Comparison of ENCODE assay signal across 8 cellular contexts in the genomic region with DNA sequence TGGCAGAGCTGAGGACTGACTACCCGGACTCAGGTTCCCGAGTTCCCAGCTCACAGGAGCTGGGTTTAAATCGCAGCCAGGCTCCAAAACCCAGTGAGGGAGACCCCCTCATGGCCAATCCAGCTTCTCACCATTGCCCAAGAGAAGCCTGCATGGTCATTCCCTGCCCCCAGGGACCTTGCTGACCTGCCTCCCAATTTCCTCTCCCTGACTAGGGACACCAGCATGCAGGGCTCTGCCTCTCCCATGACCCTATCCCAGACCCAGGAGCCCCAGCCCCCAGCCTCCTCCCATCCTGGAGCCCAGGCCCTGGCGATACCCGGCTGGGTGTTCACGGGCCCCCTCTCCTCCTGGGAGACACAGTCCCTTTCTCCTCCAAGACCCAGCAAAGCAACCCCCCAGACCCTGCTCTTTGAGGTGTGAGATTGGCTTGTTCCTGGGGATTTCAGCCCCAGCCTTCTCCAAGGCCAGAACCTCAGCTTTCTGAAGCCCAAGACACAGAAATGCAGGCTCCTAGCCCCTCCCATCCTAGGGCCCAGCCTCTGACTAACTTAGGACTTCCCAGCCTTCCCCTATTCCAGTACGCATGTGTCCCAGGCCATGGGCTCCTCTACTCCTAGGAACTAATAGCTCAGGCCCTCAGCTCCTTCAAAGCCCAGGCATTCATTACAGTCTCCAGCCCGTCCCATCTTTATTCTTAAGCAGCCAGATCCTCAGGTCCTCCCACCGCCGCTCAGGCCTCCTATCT. TPM values are rescaled to one million over a fixed set of nuclear protein-coding genes. Genes with fewer than 3 reads are reported as not detected.
DNase-seq lines count a peak whose midpoint lies in the region; ATAC-seq and TF ChIP-seq lines count a peak whose summit lies in the region.

No MANE protein-coding gene starts in this region.

- H3K9me2 ChIP-seq in neural cell (ENCODE audit: insufficient read depth, low read length), result no peaks in the 10 kb centered on the region

- peak overlapping the region; percentile 94 for H3K4me3 ChIP-seq in BLaER1
- H3K4me3 ChIP-seq in HL-60 (replicated peaks; ENCODE audit: insufficient read depth, low read length), result peak overlapping the region; percentile 82
- H3K4me3 ChIP-seq in fibroblast of the aortic adventitia (ENCODE audit: low read depth, low read length), result peak overlapping the region; percentile 93
- H3K4me3 ChIP-seq in neural cell (ENCODE audit: low read length), result peak overlapping the region; percentile 78

- H2AFZ ChIP-seq in neural cell (ENCODE audit: low read depth, low read length), result peak overlapping the region; percentile 46

- peak overlapping the region; percentile 95 for H3K27ac Mint-ChIP-seq in WTC11

- peaks cover 24% of the 10 kb centered on the region for H3K36me3 Mint-ChIP-seq in WTC11

- POLR2A ChIA-PET in WTC11 (lab: Charles Lee), result interaction anchor here (0.5 to 2.1 kb wide), 4 partner anchors 21 to 538 kb away, joined by 3 to 10 read pairs (median 5); no protein-coding TSS in a partner anchor

- no peaks in the 10 kb centered on the region for H3K27me3 Mint-ChIP-seq in WTC11 (ENCODE audit: low read depth)

- H3K4me2 ChIP-seq in BLaER1 (peak overlapping the region; percentile 99), neural cell (ENCODE audit: low read length) (peak overlapping the region; percentile 59)

- no peaks in the 10 kb centered on the region for H3K9me3 ChIP-seq in BLaER1
- H3K9me3 ChIP-seq in neural cell (ENCODE audit: low read length), result no peaks in the 10 kb centered on the region

- peaks cover 34% of the 10 kb centered on the region for H3K36me3 ChIP-seq in BLaER1
- no peaks in the 10 kb centered on the region for H3K36me3 ChIP-seq in neural cell (ENCODE audit: insufficient read depth, low read length)

- peak overlapping the region; percentile 93 for H3K9ac ChIP-seq in BLaER1
- H3K9ac ChIP-seq in neural cell (ENCODE audit: low read length), result peak overlapping the region; percentile 87

- H3K9me3 Mint-ChIP-seq in WTC11, result no peaks in the 10 kb centered on the region

- peak in 1 of 2 experiments; percentile 51 for DNase-seq in HL-60 (ENCODE audit: low read depth in 1 of 2, low spot score in 1 of 2)
- no peak for DNase-seq in WTC11 (ENCODE audit: low spot score)
- DNase-seq in fibroblast of the aortic adventitia (ENCODE audit: low read depth), result peak; percentile 84
- no peak for DNase-seq in activated CD4-positive, CD25-positive, alpha-beta regulatory T cell (lab: John Stamatoyannopoulos, UW)

- peaks cover 66% of the 10 kb centered on the region for H3K4me1 ChIP-seq in BLaER1

- no peaks in the 10 kb centered on the region for H3K27me3 ChIP-seq in BLaER1
- H3K27me3 ChIP-seq in HL-60 (ENCODE audit: insufficient read depth, poor library complexity, severe bottlenecking), result no peaks in the 10 kb centered on the region
- no peaks in the 10 kb centered on the region for H3K27me3 ChIP-seq in neural cell (ENCODE audit: insufficient read depth, low read depth, low read length)

- TF ChIP-seq EP300 in neural cell (conservative IDR thresholded peaks at IDR 0.05; ENCODE audit: poor library complexity, severe bottlenecking), result no peak

- peak; percentile 10 for ATAC-seq in WTC11
- no peak for ATAC-seq in HG03432 (IDR thresholded peaks at IDR 0.05; ENCODE audit: unreplicated experiment)
- ATAC-seq in GM19351 (IDR thresholded peaks at IDR 0.05; ENCODE audit: unreplicated experiment), result no peak

- H3K4me1 Mint-ChIP-seq in WTC11, result peaks cover 33% of the 10 kb centered on the region

- TF ChIP-seq RAD21 in neural cell (conservative IDR thresholded peaks at IDR 0.05), result no peak

- TF ChIP-seq CTCF in HL-60 (IDR thresholded peaks at IDR 0.05; ENCODE audit: insufficient read depth, low read length) (no peak), WTC11 (IDR thresholded peaks at IDR 0.05) (no peak), fibroblast of the aortic adventitia (IDR thresholded peaks at IDR 0.05; ENCODE audit: insufficient read depth, low read length) (no peak), neural cell (IDR thresholded peaks at IDR 0.05; ENCODE audit: poor library complexity, severe bottlenecking) (no peak)

- H3K79me2 ChIP-seq in neural cell (replicated peaks; ENCODE audit: insufficient read depth, low read length), result peaks cover 21% of the 10 kb centered on the region

- CTCF ChIA-PET in WTC11 (lab: Charles Lee), result interaction anchor here (0.9 to 3.4 kb wide), 19 partner anchors 8 to 218 kb away, joined by 3 to 60 read pairs (median 11); partner anchors contain the start of genes CGB2, CGB7, DHDH and LHB

- H3K27ac ChIP-seq in BLaER1, result peak overlapping the region; percentile 86
- peak overlapping the region; percentile 88 for H3K27ac ChIP-seq in HL-60 (replicated peaks)
- H3K27ac ChIP-seq in neural cell (ENCODE audit: low read length), result peak overlapping the region; percentile 79

- peak overlapping the region; percentile 99 for H3K4me3 Mint-ChIP-seq in WTC11

- peaks cover 4% of the 10 kb centered on the region for H3F3A ChIP-seq in neural cell (ENCODE audit: insufficient read depth, low read length, poor library complexity, severe bottlenecking)

- H4K20me1 ChIP-seq in BLaER1, result peaks cover 27% of the 10 kb centered on the region
- H4K20me1 ChIP-seq in neural cell (ENCODE audit: insufficient read depth), result no peaks in the 10 kb centered on the region

TF ChIP-seq in WTC11, 78 proteins besides CTCF, POLR2A, EP300 and RAD21 (continues in another document):
- TF ChIP-seq TEAD4 (CRISPR knock-in tag; IDR thresholded peaks at IDR 0.05), result no peak
- TF ChIP-seq GRHL2 (CRISPR knock-in tag; IDR thresholded peaks at IDR 0.05; ENCODE audit: insufficient replicate concordance, severe bottlenecking), result no peak
- TF ChIP-seq CREM (CRISPR knock-in tag; IDR thresholded peaks at IDR 0.05), result no peak
- TF ChIP-seq ELF4 (CRISPR knock-in tag; IDR thresholded peaks at IDR 0.05; ENCODE audit: low read depth), result no peak
- no peak for TF ChIP-seq E2F4 (CRISPR knock-in tag; IDR thresholded peaks at IDR 0.05; ENCODE audit: borderline replicate concordance, low read depth)
- no peak for TF ChIP-seq ZNF396 (CRISPR knock-in tag; IDR thresholded peaks at IDR 0.05; ENCODE audit: borderline replicate concordance)
- no peak for TF ChIP-seq FOXP1 (CRISPR knock-in tag; IDR thresholded peaks at IDR 0.05; ENCODE audit: borderline replicate concordance)
- TF ChIP-seq ZNF263 (CRISPR knock-in tag; IDR thresholded peaks at IDR 0.05; ENCODE audit: low read depth), result no peak
- TF ChIP-seq NR1H2 (CRISPR knock-in tag; IDR thresholded peaks at IDR 0.05), result no peak
- no peak for TF ChIP-seq KAT7 (CRISPR knock-in tag; IDR thresholded peaks at IDR 0.05; ENCODE audit: borderline replicate concordance)
- TF ChIP-seq ZNF416 (CRISPR knock-in tag; IDR thresholded peaks at IDR 0.05), result no peak

TF ChIP-seq in neural cell, 6 proteins besides CTCF, POLR2A, EP300 and RAD21:
- TF ChIP-seq POLR2AphosphoS5 (IDR thresholded peaks at IDR 0.05) (no peak), MXI1 (conservative IDR thresholded peaks at IDR 0.05; ENCODE audit: poor library complexity, severe bottlenecking) (no peak), SMC3 (conservative IDR thresholded peaks at IDR 0.05; ENCODE audit: poor library complexity) (no peak), TAF1 (IDR thresholded peaks at IDR 0.05; ENCODE audit: low read depth) (no peak)

RNA-seq across cellular contexts. Expression of gene GYS1, which starts 1.1 kb away (rescaled TPM):
- 45.9 to 52.0 TPM (median 46.1 TPM) in 3 replicates for total RNA-seq in WTC11 (2021)
- 5.5 and 38.6 TPM in 2 replicates for total RNA-seq in fibroblast of the aortic adventitia (ENCODE audit: low replicate concordance)
- 12.9 and 25.7 TPM in 2 replicates for polyA plus RNA-seq in neural cell
- polyA minus RNA-seq in neural cell, result 30.0 and 30.9 TPM in 2 replicates

RNA-seq across cellular contexts. Expression of gene RUVBL2, which starts 1.7 kb away (rescaled TPM):
- total RNA-seq in WTC11 (2021) (168 to 178 TPM (median 169 TPM) in 3 replicates), fibroblast of the aortic adventitia (ENCODE audit: low replicate concordance) (16.3 and 119 TPM in 2 replicates)
- 172 and 184 TPM in 2 replicates for polyA plus RNA-seq in neural cell
- polyA minus RNA-seq in neural cell, result 114 and 118 TPM in 2 replicates

RNA-seq across cellular contexts. Expression of gene LHB, which starts 24.9 kb away (rescaled TPM):
- total RNA-seq in WTC11 (2021) (1.3 TPM in 1 of 3 replicates, not detected in the others), fibroblast of the aortic adventitia (ENCODE audit: low replicate concordance) (not detected in 2 replicates)
- polyA plus RNA-seq in neural cell, result not detected in 2 replicates
- polyA minus RNA-seq in neural cell, result not detected in 2 replicates

RNA-seq across cellular contexts. Expression of gene FTL, which starts 26.9 kb away (rescaled TPM):
- total RNA-seq in WTC11 (2021) (1,061 to 1,225 TPM (median 1,202 TPM) in 3 replicates), fibroblast of the aortic adventitia (ENCODE audit: low replicate concordance) (5,494 and 8,302 TPM in 2 replicates)
- 886 and 909 TPM in 2 replicates for polyA plus RNA-seq in neural cell
- polyA minus RNA-seq in neural cell, result 487 and 495 TPM in 2 replicates

RNA-seq across cellular contexts. Expression of gene CGB3, which starts 32.1 kb away (rescaled TPM):
- total RNA-seq in WTC11 (2021), result not detected in 3 replicates
- not detected in 2 replicates for total RNA-seq in fibroblast of the aortic adventitia (ENCODE audit: low replicate concordance)
- polyA plus RNA-seq in neural cell, result not detected in 2 replicates
- not detected in 2 replicates for polyA minus RNA-seq in neural cell
